In the genomic region with DNA sequence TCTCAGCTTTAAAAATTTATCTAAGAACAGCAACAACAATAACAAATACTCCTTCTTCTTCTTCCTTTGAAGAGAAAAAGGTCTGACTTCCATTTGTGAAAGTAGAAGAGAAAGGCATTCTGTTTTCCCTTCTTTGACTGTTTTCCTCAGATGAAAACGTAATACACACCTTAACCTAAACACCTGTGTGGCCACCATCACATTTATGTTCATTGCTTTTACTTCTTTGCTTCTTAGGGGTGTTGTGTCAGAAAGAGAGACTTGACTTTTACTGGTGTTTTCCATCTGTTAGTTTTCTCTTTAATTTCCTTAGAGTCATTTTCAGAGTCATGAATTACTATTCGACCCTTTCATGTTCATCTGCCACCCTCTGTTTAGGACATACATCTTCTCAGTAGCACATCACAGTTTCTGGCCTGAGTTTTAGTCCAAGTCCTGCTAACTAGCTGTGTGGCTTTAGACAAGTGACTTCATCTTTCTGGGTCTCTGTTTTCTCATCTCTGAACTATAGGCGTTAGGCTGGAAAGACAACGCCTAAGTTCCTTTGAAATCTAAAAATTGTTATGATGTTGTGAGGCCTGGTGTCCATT, we compare ENCODE assay signal across 1 cellular context.
TF ChIP-seq lines count a peak whose summit lies in the region.

No MANE protein-coding gene starts in this region.

TF ChIP-seq in GM12878, 131 proteins besides CTCF, POLR2A, EP300 and RAD21:
- TF ChIP-seq, protein P1, sequence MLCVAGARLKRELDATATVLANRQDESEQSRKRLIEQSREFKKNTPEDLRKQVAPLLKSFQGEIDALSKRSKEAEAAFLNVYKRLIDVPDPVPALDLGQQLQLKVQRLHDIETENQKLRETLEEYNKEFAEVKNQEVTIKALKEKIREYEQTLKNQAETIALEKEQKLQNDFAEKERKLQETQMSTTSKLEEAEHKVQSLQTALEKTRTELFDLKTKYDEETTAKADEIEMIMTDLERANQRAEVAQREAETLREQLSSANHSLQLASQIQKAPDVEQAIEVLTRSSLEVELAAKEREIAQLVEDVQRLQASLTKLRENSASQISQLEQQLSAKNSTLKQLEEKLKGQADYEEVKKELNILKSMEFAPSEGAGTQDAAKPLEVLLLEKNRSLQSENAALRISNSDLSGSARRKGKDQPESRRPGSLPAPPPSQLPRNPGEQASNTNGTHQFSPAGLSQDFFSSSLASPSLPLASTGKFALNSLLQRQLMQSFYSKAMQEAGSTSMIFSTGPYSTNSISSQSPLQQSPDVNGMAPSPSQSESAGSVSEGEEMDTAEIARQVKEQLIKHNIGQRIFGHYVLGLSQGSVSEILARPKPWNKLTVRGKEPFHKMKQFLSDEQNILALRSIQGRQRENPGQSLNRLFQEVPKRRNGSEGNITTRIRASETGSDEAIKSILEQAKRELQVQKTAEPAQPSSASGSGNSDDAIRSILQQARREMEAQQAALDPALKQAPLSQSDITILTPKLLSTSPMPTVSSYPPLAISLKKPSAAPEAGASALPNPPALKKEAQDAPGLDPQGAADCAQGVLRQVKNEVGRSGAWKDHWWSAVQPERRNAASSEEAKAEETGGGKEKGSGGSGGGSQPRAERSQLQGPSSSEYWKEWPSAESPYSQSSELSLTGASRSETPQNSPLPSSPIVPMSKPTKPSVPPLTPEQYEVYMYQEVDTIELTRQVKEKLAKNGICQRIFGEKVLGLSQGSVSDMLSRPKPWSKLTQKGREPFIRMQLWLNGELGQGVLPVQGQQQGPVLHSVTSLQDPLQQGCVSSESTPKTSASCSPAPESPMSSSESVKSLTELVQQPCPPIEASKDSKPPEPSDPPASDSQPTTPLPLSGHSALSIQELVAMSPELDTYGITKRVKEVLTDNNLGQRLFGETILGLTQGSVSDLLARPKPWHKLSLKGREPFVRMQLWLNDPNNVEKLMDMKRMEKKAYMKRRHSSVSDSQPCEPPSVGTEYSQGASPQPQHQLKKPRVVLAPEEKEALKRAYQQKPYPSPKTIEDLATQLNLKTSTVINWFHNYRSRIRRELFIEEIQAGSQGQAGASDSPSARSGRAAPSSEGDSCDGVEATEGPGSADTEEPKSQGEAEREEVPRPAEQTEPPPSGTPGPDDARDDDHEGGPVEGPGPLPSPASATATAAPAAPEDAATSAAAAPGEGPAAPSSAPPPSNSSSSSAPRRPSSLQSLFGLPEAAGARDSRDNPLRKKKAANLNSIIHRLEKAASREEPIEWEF (IDR thresholded peaks at IDR 0.05; ENCODE audit: insufficient replicate concordance, low read depth, low read length), result no peak
- peak; percentile 53; the same call in 1 of the 2 replicates for TF ChIP-seq JUNB (IDR thresholded peaks at IDR 0.05)
